In genomic region chr10:78171633-78172032, GRCh38 we compare ENCODE assay signal across 1 cellular context.
A peak's percentile ranks its signal among the peaks of the same experiment; 100 is the strongest.
TF ChIP-seq lines count a peak whose summit lies in the region.

No MANE protein-coding gene starts in this region.

TF ChIP-seq in H1, 55 proteins besides CTCF, POLR2A, EP300 and RAD21:
- TF ChIP-seq SP1 (IDR thresholded peaks at IDR 0.05; ENCODE audit: low read depth, low read length): 0 out of 2 replicates have a peak, but pooled peaks have one; percentile 25
- TF ChIP-seq SP4 (IDR thresholded peaks at IDR 0.05; ENCODE audit: low read length): no peak
- no peak for TF ChIP-seq SIX5 (IDR thresholded peaks at IDR 0.05; ENCODE audit: low read depth, low read length)
- TF ChIP-seq TCF12 (IDR thresholded peaks at IDR 0.05; ENCODE audit: low read depth, low read length): 0 out of 2 replicates have a peak, but pooled peaks have one; percentile 32
- TF ChIP-seq POU5F1 (IDR thresholded peaks at IDR 0.05; ENCODE audit: low read depth, low read length): no peak
- peak; percentile 17; the same call in 1 of the 2 replicates for TF ChIP-seq KDM1A (IDR thresholded peaks at IDR 0.05; ENCODE audit: borderline replicate concordance, low read length)
- TF ChIP-seq TEAD4 (IDR thresholded peaks at IDR 0.05; ENCODE audit: low read depth, low read length): peak; percentile 59; the same call in 1 of the 2 replicates
- no peak for TF ChIP-seq CEBPB (IDR thresholded peaks at IDR 0.05; ENCODE audit: low read depth, low read length)
- TF ChIP-seq YY1 (IDR thresholded peaks at IDR 0.05; ENCODE audit: low read depth, low read length): no peak
- TF ChIP-seq JUND (IDR thresholded peaks at IDR 0.05; ENCODE audit: low read length): no peak
- no peak for TF ChIP-seq BACH1 (IDR thresholded peaks at IDR 0.05; ENCODE audit: low read length)
